8 cellular contexts compared by ENCODE assay signal in the genomic region with DNA sequence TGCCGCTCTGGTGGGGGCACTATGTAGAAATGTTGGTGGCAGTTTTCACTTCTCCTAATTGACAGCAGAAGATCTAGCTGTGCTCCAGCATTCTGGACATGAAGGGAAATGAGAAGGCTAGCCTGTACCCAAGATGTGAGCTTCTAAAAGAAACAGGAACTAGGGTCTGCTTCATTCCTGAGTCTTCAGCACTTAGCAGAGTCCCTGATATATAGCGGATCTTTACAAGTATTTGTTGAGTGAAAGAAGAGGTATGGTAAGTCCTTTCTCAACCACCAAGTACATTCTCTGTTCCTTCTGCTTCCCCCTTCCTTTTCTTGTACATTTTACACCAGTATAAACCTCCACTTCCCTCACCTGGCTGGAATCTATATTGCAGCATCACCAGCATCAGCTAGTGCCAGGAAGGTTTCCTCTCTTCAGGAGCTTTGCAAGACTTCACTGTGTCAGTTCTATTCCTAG.
DNase-seq lines count a peak whose midpoint lies in the region; TF ChIP-seq lines count a peak whose summit lies in the region.

No MANE protein-coding gene starts in this region.

- DNase-seq in D341Med (ENCODE audit: low spot score): peak; percentile 46
- peak; percentile 28 for DNase-seq in GM20000 (ENCODE audit: low spot score)
- DNase-seq in NCI-H2081 (lab: John Stamatoyannopoulos, UW): peak; percentile 55 to 71
- DNase-seq in hippocampal formation (lab: John Stamatoyannopoulos, UW): peak; percentile 20 to 50
- no peak for DNase-seq in activated CD4-positive, alpha-beta T cell treated with anti-CD3 and anti-CD28 coated beads, Interleukin-2, amount 10 ng/mL, durations not matched to agents 24 days and 14 days
- no peak for DNase-seq in NCI-H226
- DNase-seq in NCI-H774 (lab: John Stamatoyannopoulos, UW): no peak
- DNase-seq in HFFc6: no peak

- no peaks in the 10 kb centered on the region for H3K9me3 Mint-ChIP-seq in activated CD4-positive, alpha-beta T cell treated with anti-CD3 and anti-CD28 coated beads, Interleukin-2, amount 10 ng/mL, durations not matched to agents 24 days and 14 days
- H3K9me3 Mint-ChIP-seq in HFFc6: peaks cover 71% of the 10 kb centered on the region

- intact Hi-C loops in activated CD4-positive, alpha-beta T cell treated with anti-CD3 and anti-CD28 coated beads, Interleukin-2, amount 10 ng/mL, durations not matched to agents 24 days and 14 days (cut with micrococcal nuclease): no loop called here

- H3K27me3 Mint-ChIP-seq in activated CD4-positive, alpha-beta T cell treated with anti-CD3 and anti-CD28 coated beads, Interleukin-2, amount 10 ng/mL, durations not matched to agents 24 days and 14 days: no peaks in the 10 kb centered on the region
- H3K27me3 Mint-ChIP-seq in HFFc6 (ENCODE audit: insufficient read depth): no peaks in the 10 kb centered on the region

- no peak overlapping the region for H3K4me3 Mint-ChIP-seq in activated CD4-positive, alpha-beta T cell treated with anti-CD3 and anti-CD28 coated beads, Interleukin-2, amount 10 ng/mL, durations not matched to agents 24 days and 14 days
- no peak overlapping the region for H3K4me3 Mint-ChIP-seq in HFFc6

- no peaks in the 10 kb centered on the region for H3K4me1 Mint-ChIP-seq in activated CD4-positive, alpha-beta T cell treated with anti-CD3 and anti-CD28 coated beads, Interleukin-2, amount 10 ng/mL, durations not matched to agents 24 days and 14 days
- H3K4me1 Mint-ChIP-seq in HFFc6 (ENCODE audit: low read depth): no peaks in the 10 kb centered on the region

- no peak for TF ChIP-seq CTCF in GM20000 (IDR thresholded peaks at IDR 0.05; ENCODE audit: extremely low read depth, missing control alignments)
- no peak for TF ChIP-seq CTCF in HFFc6 (IDR thresholded peaks at IDR 0.05)

- no peaks in the 10 kb centered on the region for H3K36me3 Mint-ChIP-seq in activated CD4-positive, alpha-beta T cell treated with anti-CD3 and anti-CD28 coated beads, Interleukin-2, amount 10 ng/mL, durations not matched to agents 24 days and 14 days (ENCODE audit: low read depth)
- peaks cover 6% of the 10 kb centered on the region; the same call in 1 of the 2 replicates for H3K36me3 Mint-ChIP-seq in HFFc6 (ENCODE audit: low read depth)

- H3K27ac Mint-ChIP-seq in activated CD4-positive, alpha-beta T cell treated with anti-CD3 and anti-CD28 coated beads, Interleukin-2, amount 10 ng/mL, durations not matched to agents 24 days and 14 days: no peak overlapping the region
- no peak overlapping the region for H3K27ac Mint-ChIP-seq in HFFc6

Comparison
In these comparisons a context has a peak if more than half of its experiments do, and no peak if none do; other contexts are left out.
1. DNase-seq: peak in D341Med (single experiment), GM20000 (single experiment), NCI-H2081 (2 of 2) and hippocampal formation (2 of 2); none in activated CD4-positive, alpha-beta T cell treated with anti-CD3 and anti-CD28 coated beads, Interleukin-2, amount 10 ng/mL, durations not matched to agents 24 days and 14 days (single experiment), NCI-H226 (single experiment), NCI-H774 (single experiment) and HFFc6 (single experiment).